Comparison of ENCODE assay signal across 22 cellular contexts in genomic region chr1:230809205-230809990, GRCh38. TPM values are rescaled to one million over a fixed set of nuclear protein-coding genes. Genes with fewer than 3 reads are reported as not detected.
DNase-seq lines count a peak whose midpoint lies in the region; TF ChIP-seq lines count a peak whose summit lies in the region.
"Had no signal": no experiment of that assay in that cellular context is flagged by ENCODE, and none has a peak within 500 bp of the region (broad histone marks: within the 10 kb centered on the region; RNA-seq: fewer than 3 reads in every experiment).

No MANE protein-coding gene starts in this region.

- TF ChIP-seq EP300 in esophagus muscularis mucosa (IDR thresholded peaks at IDR 0.05) = no peak

- no peaks in the 10 kb centered on the region for H3K27me3 ChIP-seq in left ventricle myocardium inferior (ENCODE audit: low read depth)
- H3K27me3 ChIP-seq in esophagus muscularis mucosa = no peaks in the 10 kb centered on the region
- no peaks in the 10 kb centered on the region for H3K27me3 ChIP-seq in vagina
- H3K27me3 ChIP-seq in A673 (replicated peaks; ENCODE audit: insufficient read depth, low read depth, low read length, poor library complexity) = peaks cover 2% of the 10 kb centered on the region
- H3K27me3 ChIP-seq: brain microvascular endothelial cell, colonic mucosa had no signal

- POLR2A ChIA-PET in A673 (lab: Charles Lee; ENCODE audit: low non-redundant PET) = no interaction called here

- DNase-seq in left ventricle myocardium inferior (no peak), cardiac septum (ENCODE audit: low spot score) (no peak), esophagus muscularis mucosa (ENCODE audit: extremely low spot score) (peak; percentile 80), mucosa of gallbladder (ENCODE audit: low spot score) (peak; percentile 7), vagina (ENCODE audit: extremely low spot score in 2 of 2) (peak; percentile 78 to 81), A673 (ENCODE audit: low spot score) (no peak), T1000 (lab: John Stamatoyannopoulos, UW) (no peak), activated T-cell treated with anti-CD3 and anti-CD28 coated beads for 4 hours (no peak)
- DNase-seq: activated gamma-delta T cell, brain microvascular endothelial cell, Calu3, colonic mucosa, H7, mesenchymal stem cell, naive B cell, NCI-H1694 treated with DMSO at 0.1 percent for 48 hours, NCI-H2227 treated with DMSO at 0.1 percent for 48 hours, NCI-H69, RPMI8226 had no signal

- H3K27ac ChIP-seq in left ventricle myocardium inferior (replicated peaks) (peak overlapping the region; percentile 17), esophagus muscularis mucosa (replicated peaks in 1 of 4) (peak overlapping the region in 2 of 4 donors; percentile 19 to 25), vagina (no peak overlapping the region), A673 (ENCODE audit: low read depth, low read length, poor library complexity, severe bottlenecking) (no peak overlapping the region)
- H3K27ac ChIP-seq: brain microvascular endothelial cell, colonic mucosa, VCaP had no signal

- CTCF ChIA-PET in A673 (lab: Charles Lee) = no interaction called here

- H3K36me3 ChIP-seq in left ventricle myocardium inferior (no peaks in the 10 kb centered on the region), esophagus muscularis mucosa (no peaks in the 10 kb centered on the region), vagina (no peaks in the 10 kb centered on the region), A673 (ENCODE audit: insufficient read depth, low read length, poor library complexity, severe bottlenecking) (no peaks in the 10 kb centered on the region)
- H3K36me3 ChIP-seq: brain microvascular endothelial cell, colonic mucosa, thoracic aorta had no signal

- H3K9me3 ChIP-seq in left ventricle myocardium inferior (replicated peaks) = peaks cover 15% of the 10 kb centered on the region
- H3K9me3 ChIP-seq in esophagus muscularis mucosa = peaks cover 0 to 11% (median 5%) of the 10 kb centered on the region in 4 donors
- peaks cover 8% of the 10 kb centered on the region for H3K9me3 ChIP-seq in vagina
- H3K9me3 ChIP-seq in A673 (ENCODE audit: low read depth, low read length, poor library complexity, severe bottlenecking) = peaks cover 9% of the 10 kb centered on the region
- H3K9me3 ChIP-seq: colonic mucosa had no signal

- BruUV-seq in A673 (replicated peaks; lab: Mats Ljungman, UMichigan) = no TSS peak

- H3K4me1 ChIP-seq in left ventricle myocardium inferior (peaks cover 29% of the 10 kb centered on the region), esophagus muscularis mucosa (peaks cover 0 to 15% (median 6%) of the 10 kb centered on the region in 4 donors), vagina (no peaks in the 10 kb centered on the region), A673 (ENCODE audit: insufficient read depth, low read length, poor library complexity, severe bottlenecking) (no peaks in the 10 kb centered on the region)
- H3K4me1 ChIP-seq: colonic mucosa had no signal

- no peak for TF ChIP-seq CTCF in left ventricle myocardium inferior (IDR thresholded peaks at IDR 0.05; ENCODE audit: borderline replicate concordance)
- TF ChIP-seq CTCF in esophagus muscularis mucosa (IDR thresholded peaks at IDR 0.05) = no peak
- TF ChIP-seq CTCF in vagina (IDR thresholded peaks at IDR 0.05) = no peak
- TF ChIP-seq CTCF in A673 (conservative IDR thresholded peaks at IDR 0.05; ENCODE audit: low read depth, low read length) = no peak

- WGBS in esophagus muscularis mucosa = 93% methylated on average over 5 of the region's 9 CpGs

- intact Hi-C loops in left ventricle myocardium inferior (cut with micrococcal nuclease) (no loop called here), cardiac septum (cut with DNase I) (loop anchor here (5.0 kb wide), 1 partner anchor 58 kb away; the partner anchor contains the start of gene C1orf198), esophagus muscularis mucosa (cut with DNase I) (no loop called here), vagina (cut with DNase I) (no loop called here), A673 (cut with micrococcal nuclease; ENCODE audit: unreplicated experiment) (no loop called here)

- no peak overlapping the region for H3K4me3 ChIP-seq in left ventricle myocardium inferior
- no peak overlapping the region for H3K4me3 ChIP-seq in esophagus muscularis mucosa
- no peak overlapping the region for H3K4me3 ChIP-seq in vagina
- no peak overlapping the region for H3K4me3 ChIP-seq in A673 (ENCODE audit: low read depth, low read length, poor library complexity, severe bottlenecking)
- H3K4me3 ChIP-seq: colonic mucosa, GM12878, thoracic aorta had no signal

- TF ChIP-seq POLR2A in esophagus muscularis mucosa (IDR thresholded peaks at IDR 0.05; ENCODE audit: low read depth) (no peak), vagina (IDR thresholded peaks at IDR 0.05) (no peak)

RNA-seq across cellular contexts. Expression of gene C1orf198, which starts 58.9 kb away (rescaled TPM):
- total RNA-seq in left ventricle myocardium inferior = 32.7 TPM
- total RNA-seq in cardiac septum = 73.9 TPM
- 100 to 1,000 TPM in 3 of 4 donors, 10 to 100 TPM in 1; 95.6 to 214 (median 140) TPM for total RNA-seq in esophagus muscularis mucosa
- 152 TPM for total RNA-seq in mucosa of gallbladder
- 38.8 TPM for total RNA-seq in vagina
- 39.4 and 42.4 TPM in 2 replicates for total RNA-seq in A673 (2021)

Comparison
In these comparisons a context has a peak if more than half of its experiments do, and no peak if none do; other contexts are left out.
1. DNase-seq: peak in esophagus muscularis mucosa (single experiment), mucosa of gallbladder (single experiment) and vagina (2 of 2); none in left ventricle myocardium inferior (single experiment), cardiac septum (single experiment), A673 (single experiment), T1000 (single experiment) and activated T-cell treated with anti-CD3 and anti-CD28 coated beads for 4 hours (single experiment).